9 cellular contexts compared by ENCODE assay signal in genomic region chr6:80214436-80215022, GRCh38.
DNase-seq lines count a peak whose midpoint lies in the region; ATAC-seq and TF ChIP-seq lines count a peak whose summit lies in the region.
"Had no signal": no experiment of that assay in that cellular context is flagged by ENCODE, and none has a peak within 500 bp of the region (broad histone marks: within the 10 kb centered on the region; RNA-seq: fewer than 3 reads in every experiment).

No MANE protein-coding gene starts in this region.

- no peaks in the 10 kb centered on the region for H3K9me3 Mint-ChIP-seq in activated T-cell treated with anti-CD3 and anti-CD28 coated beads, Interleukin-2, amount 50 U/mL, for 4 hours

- no peak overlapping the region for H4K91ac ChIP-seq in IMR-90 (ENCODE audit: insufficient read depth, low read depth, low read length)

- no peak overlapping the region for H3K4me3 Mint-ChIP-seq in activated T-cell treated with anti-CD3 and anti-CD28 coated beads, Interleukin-2, amount 50 U/mL, for 4 hours

- 20 to 22% methylated on average over 4 of the region's 4 CpGs for WGBS in GM23248 (ENCODE audit: low coverage in 1 of 2, low lambda C conversion rate in 2 of 2, missing lambda C conversion rate in 2 of 2), 2 experiments
- WGBS in IMR-90 (ENCODE audit: extremely low coverage in 2 of 2, insufficient read length in 1 of 2), 2 experiments: no CpG with 5 or more reads among the region's 4 CpGs
- WGBS in mammary epithelial cell (ENCODE audit: low coverage, missing lambda C conversion rate): 58% methylated on average over 4 of the region's 4 CpGs

- H3K79me1 ChIP-seq in IMR-90 (ENCODE audit: low read depth in 1 of 2, low read length in 2 of 2): no peaks in the 10 kb centered on the region

- H3K4me1 ChIP-seq in GM23248 (ENCODE audit: insufficient read depth) (peaks cover 37% of the 10 kb centered on the region), IMR-90 (ENCODE audit: control insufficient read depth, insufficient read depth, low read length) (peaks cover 2% of the 10 kb centered on the region; the same call in 1 of the 2 replicates), OCI-LY1 (ENCODE audit: insufficient read depth, low read length, severe bottlenecking) (peaks cover 12% of the 10 kb centered on the region), mammary epithelial cell (ENCODE audit: insufficient read depth, low read length) (no peaks in the 10 kb centered on the region), tibial artery (peaks cover 0 to 15% (median 0%) of the 10 kb centered on the region in 4 donors)

- H2BK5ac ChIP-seq in IMR-90 (ENCODE audit: low read depth, low read length, poor library complexity, severe bottlenecking): peak overlapping the region; percentile 8

- H3K9me2 ChIP-seq in GM23248 (ENCODE audit: insufficient read depth) (no peaks in the 10 kb centered on the region), OCI-LY1 (ENCODE audit: low read depth, low read length) (no peaks in the 10 kb centered on the region)

- no peak overlapping the region for H2AFZ ChIP-seq in GM23248
- H2AFZ ChIP-seq in IMR-90 (replicated peaks; ENCODE audit: low read length, poor library complexity): no peak overlapping the region
- H2AFZ ChIP-seq in OCI-LY1 (ENCODE audit: low read length): no peak overlapping the region
- no peak overlapping the region for H2AFZ ChIP-seq in mammary epithelial cell (ENCODE audit: low read depth, low read length)

- no peaks in the 10 kb centered on the region for H3K27me3 Mint-ChIP-seq in activated T-cell treated with anti-CD3 and anti-CD28 coated beads, Interleukin-2, amount 50 U/mL, for 4 hours (ENCODE audit: low read depth)

- intact Hi-C loops in IMR-90 (cut with micrococcal nuclease): loop anchor here (2.0 to 10.0 kb wide), 6 partner anchors 210 to 1538 kb away; partner anchors contain the start of gene TENT5A
- intact Hi-C loops in mammary epithelial cell (cut with micrococcal nuclease): loop anchor here (1.0 to 10.0 kb wide), 7 partner anchors 82 to 1538 kb away; partner anchors contain the start of gene TENT5A
- intact Hi-C loops in left colon (cut with DNase I, micrococcal nuclease): loop anchor here in 1 of 2 donors (5.0 to 10.0 kb wide), 2 partner anchors 390 to 1538 kb away; partner anchors contain the start of gene TENT5A
- intact Hi-C loops in tibial artery (cut with DNase I; ENCODE audit: low total_unique reads): no loop called here

- H4K8ac ChIP-seq in IMR-90 (ENCODE audit: low read depth in 2 of 2, low read length in 2 of 2): no peak overlapping the region

- ATAC-seq in activated T-cell treated with anti-CD3 and anti-CD28 coated beads, Interleukin-2, amount 50 U/mL, for 4 hours: peak; percentile 46 to 66
- peak; percentile 97 for ATAC-seq in IMR-90 (ENCODE audit: low read depth)
- peak; percentile 83 for ATAC-seq in left colon

- dilution Hi-C loops in IMR-90 (cut with HindIII; ENCODE audit: low sequenced_read_pairs, unreplicated experiment): no loop called here
- dilution Hi-C loops in mammary epithelial cell (cut with HindIII; ENCODE audit: low sequenced_read_pairs): no loop called here

- no peak overlapping the region for H3K9ac ChIP-seq in GM23248
- H3K9ac ChIP-seq in IMR-90 (ENCODE audit: low read depth, low read length): no peak overlapping the region
- no peak overlapping the region for H3K9ac ChIP-seq in OCI-LY1 (ENCODE audit: low read length)
- no peak overlapping the region for H3K9ac ChIP-seq in mammary epithelial cell (ENCODE audit: insufficient read depth, low read length)

- H3K36me3 ChIP-seq in GM23248 (ENCODE audit: low read depth) (no peaks in the 10 kb centered on the region), IMR-90 (ENCODE audit: control insufficient read depth, insufficient read depth, low read length) (no peaks in the 10 kb centered on the region), OCI-LY1 (ENCODE audit: insufficient read depth, low read length) (no peaks in the 10 kb centered on the region), mammary epithelial cell (ENCODE audit: insufficient read depth, low read length) (no peaks in the 10 kb centered on the region), tibial artery (no peaks in the 10 kb centered on the region)

- H4K20me1 ChIP-seq in GM23248 (ENCODE audit: insufficient read depth) (no peaks in the 10 kb centered on the region), IMR-90 (ENCODE audit: insufficient read depth, low read length) (no peaks in the 10 kb centered on the region), OCI-LY1 (ENCODE audit: insufficient read depth, low read length) (no peaks in the 10 kb centered on the region), mammary epithelial cell (ENCODE audit: insufficient read depth, low read length) (no peaks in the 10 kb centered on the region)

- H3K36me3 Mint-ChIP-seq in activated T-cell treated with anti-CD3 and anti-CD28 coated beads, Interleukin-2, amount 50 U/mL, for 4 hours (ENCODE audit: insufficient read depth): peaks cover 4% of the 10 kb centered on the region

- in situ Hi-C loops in GM23248 (cut with MboI): loop anchor here (25.0 kb wide), 2 partner anchors 1248 to 1523 kb away; no protein-coding TSS in a partner anchor
- in situ Hi-C loops in IMR-90 (cut with MboI; ENCODE audit: low sequenced_read_pairs): loop anchor here (10.0 to 25.0 kb wide), 2 partner anchors 1540 to 1798 kb away; partner anchors contain the start of gene TENT5A
- in situ Hi-C loops in mammary epithelial cell (cut with MboI; ENCODE audit: low sequenced_read_pairs in 2 of 2): no loop called here

- peaks cover 10% of the 10 kb centered on the region for H3F3A ChIP-seq in GM23248 (ENCODE audit: insufficient read depth)
- no peaks in the 10 kb centered on the region for H3F3A ChIP-seq in OCI-LY1 (ENCODE audit: insufficient read depth, low read length)

- H2AK9ac ChIP-seq in IMR-90 (replicated peaks; ENCODE audit: low read depth, low read length, poor library complexity): no peak overlapping the region

- H3K23ac ChIP-seq in IMR-90 (ENCODE audit: low read depth, low read length): no peak overlapping the region

- POLR2A ChIA-PET in IMR-90 (lab: Charles Lee; ENCODE audit: unreplicated experiment): no interaction called here

- peaks cover 3% of the 10 kb centered on the region for H3K9me1 ChIP-seq in IMR-90 (ENCODE audit: insufficient read depth, low read length)

- H3K9me3 ChIP-seq in GM23248 (ENCODE audit: low read depth) (no peaks in the 10 kb centered on the region), IMR-90 (ENCODE audit: control insufficient read depth, insufficient read depth, low read length) (no peaks in the 10 kb centered on the region), OCI-LY1 (ENCODE audit: low read length) (no peaks in the 10 kb centered on the region), mammary epithelial cell (replicated peaks; ENCODE audit: insufficient read depth, low read length) (no peaks in the 10 kb centered on the region), tibial artery (no peaks in the 10 kb centered on the region)

- no peak overlapping the region for H4K5ac ChIP-seq in IMR-90 (ENCODE audit: low read depth, low read length)

- H3K4ac ChIP-seq in IMR-90 (ENCODE audit: low read depth, low read length): no peak overlapping the region

- no peak overlapping the region for H2BK20ac ChIP-seq in IMR-90 (ENCODE audit: low read depth, low read length)

- no peak overlapping the region for H2AK5ac ChIP-seq in IMR-90 (ENCODE audit: low read depth, low read length)

- H3K4me3 ChIP-seq in GM23248: no peak overlapping the region
- H3K4me3 ChIP-seq in IMR-90 (ENCODE audit: insufficient read depth, low read depth, low read length): no peak overlapping the region
- H3K4me3 ChIP-seq in OCI-LY1 (ENCODE audit: low read depth, low read length, poor library complexity, severe bottlenecking): no peak overlapping the region
- H3K4me3 ChIP-seq in mammary epithelial cell (replicated peaks in 1 of 3; ENCODE audit: insufficient read depth in 1 of 3, low read depth in 2 of 3, low read length in 3 of 3): no peak overlapping the region
- H3K4me3 ChIP-seq in tibial artery: no peak overlapping the region

- H3K27ac ChIP-seq in GM23248: peak overlapping the region; percentile 10; the same call in 1 of the 2 replicates
- H3K27ac ChIP-seq in IMR-90 (ENCODE audit: insufficient read depth, low read length): no peak overlapping the region
- no peak overlapping the region for H3K27ac ChIP-seq in OCI-LY1 (ENCODE audit: low read depth, low read length, poor library complexity, severe bottlenecking)
- no peak overlapping the region for H3K27ac ChIP-seq in mammary epithelial cell (ENCODE audit: insufficient read depth, low read depth, low read length)
- no peak overlapping the region for H3K27ac ChIP-seq in tibial artery
- H3K27ac ChIP-seq: epithelial cell of prostate had no signal

- TF ChIP-seq POLR2A in IMR-90 (IDR thresholded peaks at IDR 0.05; ENCODE audit: low read depth, low read length): no peak

- no peak overlapping the region for H3K14ac ChIP-seq in IMR-90 (replicated peaks; ENCODE audit: low read depth, low read length)

- no peak overlapping the region for H2BK120ac ChIP-seq in IMR-90 (ENCODE audit: low read depth, low read length)

- BruUV-seq in IMR-90 (replicated peaks; lab: Mats Ljungman, UMichigan): no TSS peak
- no TSS peak for BruUV-seq in mammary epithelial cell (replicated peaks; lab: Mats Ljungman, UMichigan)

- DNase-seq in activated T-cell treated with anti-CD3 and anti-CD28 coated beads, Interleukin-2, amount 50 U/mL, for 4 hours: no peak
- no peak for DNase-seq in activated T-cell treated with anti-CD3 and anti-CD28 coated beads, Interleukin-2, amount 50 U/mL, for 48 hours
- DNase-seq in GM23248 (peak; percentile 88), IMR-90 (peak; percentile 70), mammary epithelial cell (peak; percentile 28), left colon (peak in 1 of 2 donors; percentile 25), tibial artery (no peak)

- no peaks in the 10 kb centered on the region for H3K4me1 Mint-ChIP-seq in activated T-cell treated with anti-CD3 and anti-CD28 coated beads, Interleukin-2, amount 50 U/mL, for 4 hours (ENCODE audit: low read depth)

- TF ChIP-seq CTCF in IMR-90 (conservative IDR thresholded peaks at IDR 0.05; ENCODE audit: low read depth, low read length): peak; percentile 87
- TF ChIP-seq CTCF in OCI-LY1 (IDR thresholded peaks at IDR 0.05; ENCODE audit: low read length): peak; percentile 75
- TF ChIP-seq CTCF in mammary epithelial cell (conservative IDR thresholded peaks at IDR 0.05 in 1 of 2, IDR thresholded peaks at IDR 0.05 in 1 of 2; ENCODE audit: extremely low read depth in 1 of 2, insufficient read depth in 1 of 2, low read depth in 1 of 2, low read length in 2 of 2): peak; percentile 78 to 83
- TF ChIP-seq CTCF in tibial artery (IDR thresholded peaks at IDR 0.05): peak; percentile 53 to 70

- H3K79me2 ChIP-seq in GM23248 (ENCODE audit: insufficient read depth) (no peaks in the 10 kb centered on the region), OCI-LY1 (ENCODE audit: insufficient read depth, low read length) (no peaks in the 10 kb centered on the region), mammary epithelial cell (ENCODE audit: insufficient read depth, low read length) (no peaks in the 10 kb centered on the region)

- peak; percentile 90 for TF ChIP-seq RAD21 in IMR-90 (IDR thresholded peaks at IDR 0.05; ENCODE audit: low read length)

- no peak overlapping the region for H2BK15ac ChIP-seq in IMR-90 (ENCODE audit: low read depth, low read length)

- H3K4me2 ChIP-seq in GM23248 (ENCODE audit: unreplicated experiment) (no peak overlapping the region), IMR-90 (ENCODE audit: low read depth, low read length) (no peak overlapping the region), OCI-LY1 (ENCODE audit: low read length) (no peak overlapping the region), mammary epithelial cell (ENCODE audit: insufficient read depth, low read depth, low read length) (no peak overlapping the region)

- CTCF ChIA-PET in IMR-90 (lab: Yijun Ruan, JAX): interaction anchor here (0.6 to 1.8 kb wide), 7 partner anchors 11 to 1065 kb away, joined by 3 to 6 read pairs (median 3); no protein-coding TSS in a partner anchor
- CTCF ChIA-PET in mammary epithelial cell (lab: Charles Lee; ENCODE audit: low non-redundant PET): interaction anchor here (0.6 to 0.8 kb wide), 3 partner anchors 55 to 528 kb away, joined by 3 to 6 read pairs (median 3); no protein-coding TSS in a partner anchor

- no peak overlapping the region for H3K18ac ChIP-seq in IMR-90 (ENCODE audit: low read depth, low read length)

- no peaks in the 10 kb centered on the region for H3K27me3 ChIP-seq in GM23248 (replicated peaks; ENCODE audit: insufficient read depth)
- no peaks in the 10 kb centered on the region for H3K27me3 ChIP-seq in IMR-90 (ENCODE audit: control insufficient read depth, insufficient read depth, low read length)
- no peaks in the 10 kb centered on the region for H3K27me3 ChIP-seq in OCI-LY1 (ENCODE audit: insufficient read depth, low read length)
- H3K27me3 ChIP-seq in mammary epithelial cell (ENCODE audit: insufficient read depth, low read length): no peaks in the 10 kb centered on the region
- no peaks in the 10 kb centered on the region for H3K27me3 ChIP-seq in tibial artery

- H3K56ac ChIP-seq in IMR-90 (ENCODE audit: extremely low read depth, insufficient read depth, low read length): no peak overlapping the region

Comparison
In these comparisons a context has a peak if more than half of its experiments do, and no peak if none do; other contexts are left out.
1. DNase-seq: peak in GM23248 (single experiment), IMR-90 (single experiment) and mammary epithelial cell (single experiment); none in activated T-cell treated with anti-CD3 and anti-CD28 coated beads, Interleukin-2, amount 50 U/mL, for 4 hours (single experiment), activated T-cell treated with anti-CD3 and anti-CD28 coated beads, Interleukin-2, amount 50 U/mL, for 48 hours (0 of 2) and tibial artery (0 of 2).
2. in situ Hi-C loops: an anchor here in GM23248 (25.0 kb wide) and IMR-90 (10.0 to 25.0 kb wide); none called in mammary epithelial cell.
3. Peak in every context shown above with its lines, with median percentiles within 50 percentile points of each other: ATAC-seq and CTCF ChIP-seq.